ENCODE assay signal across 8 cellular contexts in genomic region chr3:129122697-129123055, GRCh38. TPM values are rescaled to one million over a fixed set of nuclear protein-coding genes. Genes with fewer than 3 reads are reported as not detected.
DNase-seq lines count a peak whose midpoint lies in the region; ATAC-seq and TF ChIP-seq lines count a peak whose summit lies in the region.

No MANE protein-coding gene starts in this region.

- CTCF ChIA-PET in RWPE1 (lab: Yijun Ruan, JAX) = interaction anchor here (0.6 to 1.0 kb wide), 2 partner anchors 8 to 153 kb away, joined by 3 read pairs; no protein-coding TSS in a partner anchor

- H2AFZ ChIP-seq in fibroblast of lung (ENCODE audit: low read length) = peak overlapping the region; percentile 14

- intact Hi-C loops in psoas muscle (cut with DNase I) = loop anchor here in 1 of 2 donors (10.0 kb wide), 1 partner anchor 148 kb away; no protein-coding TSS in a partner anchor

- H4K20me1 ChIP-seq in fibroblast of lung (ENCODE audit: control insufficient read depth, extremely low read depth, insufficient read depth, low read length) = no peaks in the 10 kb centered on the region

- H3K4me3 ChIP-seq in fibroblast of lung (replicated peaks in 1 of 4; ENCODE audit: control extremely low read depth in 1 of 4, insufficient read depth in 1 of 4, low read depth in 3 of 4, low read length in 4 of 4) (no peak overlapping the region), psoas muscle (peak overlapping the region; percentile 90)

- WGBS in psoas muscle, 3 donors = 41 to 47% (median 41%) methylated on average over 3 of the region's 3 CpGs

- peak in 1 of 4 donors; percentile 2 for ATAC-seq in psoas muscle
- ATAC-seq in foreskin keratinocyte = no peak
- no peak for ATAC-seq in HG02610 (IDR thresholded peaks at IDR 0.05; ENCODE audit: unreplicated experiment)
- ATAC-seq in GM18907 (IDR thresholded peaks at IDR 0.05; ENCODE audit: unreplicated experiment) = no peak

- H3K4me1 ChIP-seq in fibroblast of lung (ENCODE audit: control insufficient read depth, extremely low read depth, insufficient read depth, low read length) (peaks cover 20% of the 10 kb centered on the region), psoas muscle (peaks cover 10% of the 10 kb centered on the region), foreskin keratinocyte (no peaks in the 10 kb centered on the region)

- TF ChIP-seq CTCF in RWPE1 (conservative IDR thresholded peaks at IDR 0.05; ENCODE audit: low read depth) = no peak
- no peak for TF ChIP-seq CTCF in fibroblast of lung (conservative IDR thresholded peaks at IDR 0.05 in 1 of 2, IDR thresholded peaks at IDR 0.05 in 1 of 2; ENCODE audit: low read depth in 1 of 2, low read length in 2 of 2)
- no peak for TF ChIP-seq CTCF in psoas muscle (IDR thresholded peaks at IDR 0.05)
- no peak for TF ChIP-seq CTCF in foreskin keratinocyte (conservative IDR thresholded peaks at IDR 0.05)

- POLR2A ChIA-PET in RWPE1 (lab: Yijun Ruan, JAX; ENCODE audit: low non-redundant PET) = no interaction called here

- no peak overlapping the region for H3K4me2 ChIP-seq in fibroblast of lung (ENCODE audit: extremely low read depth, insufficient read depth, low read length)

- DNase-seq in GM03348 (ENCODE audit: low spot score) (peak; percentile 33), RWPE1 (ENCODE audit: low spot score) (no peak), fibroblast of lung (ENCODE audit: low read depth in 2 of 2) (peak in 1 of 2 donors; percentile 15), psoas muscle (no peak), foreskin keratinocyte (no peak), NCI-H2081 treated with DMSO at 0.1 percent for 48 hours (lab: John Stamatoyannopoulos, UW) (no peak)

- H3K27me3 ChIP-seq in fibroblast of lung (ENCODE audit: control insufficient read depth, insufficient read depth, low read length) (no peaks in the 10 kb centered on the region), psoas muscle (ENCODE audit: insufficient read depth in 3 of 3, low read length in 2 of 3) (no peaks in the 10 kb centered on the region), foreskin keratinocyte (no peaks in the 10 kb centered on the region)

- H3K36me3 ChIP-seq in fibroblast of lung (ENCODE audit: control insufficient read depth, insufficient read depth, low read length) = no peaks in the 10 kb centered on the region
- H3K36me3 ChIP-seq in psoas muscle (ENCODE audit: insufficient read depth in 1 of 2, low read depth in 1 of 2) = peaks cover 0 to 21% of the 10 kb centered on the region in 2 donors

- H3K79me2 ChIP-seq in fibroblast of lung (ENCODE audit: control insufficient read depth, insufficient read depth, low read length) = peaks cover 22% of the 10 kb centered on the region

- H3K9me3 ChIP-seq in fibroblast of lung (ENCODE audit: control insufficient read depth, insufficient read depth, low read depth, low read length) = no peaks in the 10 kb centered on the region
- H3K9me3 ChIP-seq in psoas muscle = no peaks in the 10 kb centered on the region

- H3K27ac ChIP-seq in RWPE1 (peak overlapping the region; percentile 83), fibroblast of lung (ENCODE audit: insufficient read depth, low read length) (no peak overlapping the region), psoas muscle (peak overlapping the region; percentile 13), foreskin keratinocyte (no peak overlapping the region)

- no peak overlapping the region for H3K9ac ChIP-seq in fibroblast of lung (ENCODE audit: insufficient read depth, low read length)

RNA-seq across cellular contexts. Expression of gene RAB43, which starts 1.1 kb away (rescaled TPM):
- 12.1 and 21.5 TPM in 2 replicates for total RNA-seq in fibroblast of lung
- polyA plus RNA-seq in fibroblast of lung = 5.7 and 6.6 TPM in 2 replicates
- 13.5 and 18.7 TPM in 2 replicates for polyA plus RNA-seq in fibroblast of lung (2012)
- polyA minus RNA-seq in fibroblast of lung (ENCODE audit: low replicate concordance) = 24.5 and 31.8 TPM in 2 replicates
- total RNA-seq in psoas muscle = 1 to 10 TPM; 1.6 to 5.1 (median 2.6) TPM
- 1 to 10 TPM in 2 of 3 donors, under 1 TPM in 1; 0.62 to 1.3 (median 1.2) TPM for polyA plus RNA-seq in psoas muscle
- 13.5 and 19.3 TPM in 2 replicates for total RNA-seq in foreskin keratinocyte
- polyA plus RNA-seq in foreskin keratinocyte = 5.9 and 7.8 TPM in 2 replicates

RNA-seq across cellular contexts. Expression of gene ISY1, which starts 38.2 kb away (rescaled TPM):
- 30.3 and 34.8 TPM in 2 replicates for total RNA-seq in fibroblast of lung
- 39.6 and 40.2 TPM in 2 replicates for polyA plus RNA-seq in fibroblast of lung
- 29.3 and 37.7 TPM in 2 replicates for polyA plus RNA-seq in fibroblast of lung (2012)
- 24.1 and 38.8 TPM in 2 replicates for polyA minus RNA-seq in fibroblast of lung (ENCODE audit: low replicate concordance)
- total RNA-seq in psoas muscle = 10 to 100 TPM; 25.9 to 39.3 (median 31.7) TPM
- 10 to 100 TPM; 27.6 to 56.0 (median 42.8) TPM for polyA plus RNA-seq in psoas muscle
- 28.3 and 31.4 TPM in 2 replicates for total RNA-seq in foreskin keratinocyte
- 29.6 and 34.7 TPM in 2 replicates for polyA plus RNA-seq in foreskin keratinocyte

Comparison
In these comparisons a context has a peak if more than half of its experiments do, and no peak if none do; other contexts are left out.
1. H3K27ac ChIP-seq: peak in RWPE1 (single experiment) and psoas muscle (single experiment); none in fibroblast of lung (single experiment) and foreskin keratinocyte (single experiment).